Comparison of ENCODE assay signal across 1 cellular context in the genomic region with DNA sequence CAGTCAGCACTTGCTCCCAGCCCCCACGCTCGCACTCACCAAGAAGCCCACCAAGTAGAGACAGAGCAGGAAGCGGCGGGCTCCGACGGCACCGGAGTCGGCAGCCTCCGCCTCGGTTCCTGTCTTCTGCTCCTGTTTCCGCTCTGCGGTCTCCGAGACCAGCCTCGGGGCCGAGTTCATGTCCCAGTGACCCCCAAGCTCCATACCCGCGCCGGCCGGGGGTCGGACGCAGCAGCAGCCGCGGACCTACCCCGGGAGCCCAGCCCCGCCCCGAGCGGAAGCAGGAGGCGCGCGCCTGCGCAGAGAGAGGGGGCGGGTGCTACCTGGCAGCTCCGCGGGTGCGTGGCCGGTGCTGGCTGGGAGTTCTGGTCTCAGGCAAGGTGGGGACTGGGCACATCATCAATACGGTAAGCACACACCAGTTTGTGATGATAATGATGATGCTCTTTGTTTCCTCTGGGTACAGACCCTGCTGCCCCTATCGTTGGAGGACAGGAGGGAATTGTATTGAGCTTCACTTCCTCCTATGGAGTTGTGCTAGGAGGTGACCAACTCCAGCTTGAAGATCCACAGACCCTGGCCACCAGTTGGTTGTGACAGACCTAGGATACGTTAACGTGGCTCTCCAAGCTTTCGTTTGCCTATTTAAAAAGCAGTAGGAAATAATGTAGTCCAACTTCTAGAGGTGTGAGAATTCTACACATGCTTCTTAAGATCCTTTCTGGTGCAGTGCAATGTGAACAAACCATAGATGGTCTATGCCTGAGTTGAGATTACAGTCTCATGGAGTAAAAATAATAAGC.
A peak's percentile ranks its signal among the peaks of the same experiment; 100 is the strongest.
TF ChIP-seq lines count a peak whose summit lies in the region.

No MANE protein-coding gene starts in this region.

TF ChIP-seq in HepG2, 621 proteins besides CTCF, POLR2A, EP300 and RAD21 (continued from another document and continues in another):
- TF ChIP-seq, protein P1, sequence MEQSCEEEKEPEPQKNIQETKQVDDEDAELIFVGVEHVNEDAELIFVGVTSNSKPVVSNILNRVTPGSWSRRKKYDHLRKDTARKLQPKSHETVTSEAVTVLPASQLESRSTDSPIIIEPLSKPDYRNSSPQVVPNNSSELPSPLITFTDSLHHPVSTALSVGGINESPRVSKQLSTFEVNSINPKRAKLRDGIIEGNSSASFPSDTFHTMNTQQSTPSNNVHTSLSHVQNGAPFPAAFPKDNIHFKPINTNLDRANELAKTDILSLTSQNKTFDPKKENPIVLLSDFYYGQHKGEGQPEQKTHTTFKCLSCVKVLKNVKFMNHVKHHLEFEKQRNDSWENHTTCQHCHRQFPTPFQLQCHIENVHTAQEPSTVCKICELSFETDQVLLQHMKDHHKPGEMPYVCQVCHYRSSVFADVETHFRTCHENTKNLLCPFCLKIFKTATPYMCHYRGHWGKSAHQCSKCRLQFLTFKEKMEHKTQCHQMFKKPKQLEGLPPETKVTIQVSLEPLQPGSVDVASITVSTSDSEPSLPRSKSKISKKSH (CRISPR knock-in tag; IDR thresholded peaks at IDR 0.05; ENCODE audit: borderline replicate concordance) = peak; percentile 86; the same call in 1 of the 2 replicates
- TF ChIP-seq ZNF607 (CRISPR knock-in tag; IDR thresholded peaks at IDR 0.05; ENCODE audit: borderline replicate concordance) (peak; percentile 63; the same call in 1 of the 2 replicates), MIER2 (CRISPR knock-in tag; IDR thresholded peaks at IDR 0.05) (peak; percentile 12; the same call in 1 of the 2 replicates), ZNF430 (CRISPR knock-in tag; IDR thresholded peaks at IDR 0.05) (no peak; the same call in none of the 2 replicates), SKI (IDR thresholded peaks at IDR 0.05; ENCODE audit: partially characterized antibody) (no peak), ZNF235 (CRISPR knock-in tag; IDR thresholded peaks at IDR 0.05; ENCODE audit: borderline replicate concordance) (no peak), MIER3 (CRISPR knock-in tag; IDR thresholded peaks at IDR 0.05; ENCODE audit: borderline replicate concordance) (0 out of 2 replicates have a peak, but pooled peaks have one; percentile 11), ZMAT3 (CRISPR knock-in tag; conservative IDR thresholded peaks at IDR 0.05) (peak; percentile 69; the same call in 1 of the 2 replicates), FOXA3 (CRISPR knock-in tag; IDR thresholded peaks at IDR 0.05) (peak; percentile 47), ZNF260 (CRISPR knock-in tag; IDR thresholded peaks at IDR 0.05; ENCODE audit: borderline replicate concordance, low read depth) (0 out of 2 replicates have a peak, but pooled peaks have one; percentile 20), ZNF615 (CRISPR knock-in tag; IDR thresholded peaks at IDR 0.05; ENCODE audit: borderline replicate concordance) (peak; percentile 87; the same call in 1 of the 2 replicates), ZNF747 (CRISPR knock-in tag; IDR thresholded peaks at IDR 0.05; ENCODE audit: borderline replicate concordance) (0 out of 2 replicates have a peak, but pooled peaks have one; percentile 58), ZNF431 (CRISPR knock-in tag; IDR thresholded peaks at IDR 0.05; ENCODE audit: borderline replicate concordance, low read depth) (peak; percentile 35; the same call in 1 of the 2 replicates), ZNF367 (CRISPR knock-in tag; IDR thresholded peaks at IDR 0.05; ENCODE audit: borderline replicate concordance) (no peak), NFE2L1 (CRISPR knock-in tag; IDR thresholded peaks at IDR 0.05; ENCODE audit: borderline replicate concordance) (no peak), ZNF501 (CRISPR knock-in tag; IDR thresholded peaks at IDR 0.05) (peak; percentile 93)
- TF ChIP-seq, protein P2, sequence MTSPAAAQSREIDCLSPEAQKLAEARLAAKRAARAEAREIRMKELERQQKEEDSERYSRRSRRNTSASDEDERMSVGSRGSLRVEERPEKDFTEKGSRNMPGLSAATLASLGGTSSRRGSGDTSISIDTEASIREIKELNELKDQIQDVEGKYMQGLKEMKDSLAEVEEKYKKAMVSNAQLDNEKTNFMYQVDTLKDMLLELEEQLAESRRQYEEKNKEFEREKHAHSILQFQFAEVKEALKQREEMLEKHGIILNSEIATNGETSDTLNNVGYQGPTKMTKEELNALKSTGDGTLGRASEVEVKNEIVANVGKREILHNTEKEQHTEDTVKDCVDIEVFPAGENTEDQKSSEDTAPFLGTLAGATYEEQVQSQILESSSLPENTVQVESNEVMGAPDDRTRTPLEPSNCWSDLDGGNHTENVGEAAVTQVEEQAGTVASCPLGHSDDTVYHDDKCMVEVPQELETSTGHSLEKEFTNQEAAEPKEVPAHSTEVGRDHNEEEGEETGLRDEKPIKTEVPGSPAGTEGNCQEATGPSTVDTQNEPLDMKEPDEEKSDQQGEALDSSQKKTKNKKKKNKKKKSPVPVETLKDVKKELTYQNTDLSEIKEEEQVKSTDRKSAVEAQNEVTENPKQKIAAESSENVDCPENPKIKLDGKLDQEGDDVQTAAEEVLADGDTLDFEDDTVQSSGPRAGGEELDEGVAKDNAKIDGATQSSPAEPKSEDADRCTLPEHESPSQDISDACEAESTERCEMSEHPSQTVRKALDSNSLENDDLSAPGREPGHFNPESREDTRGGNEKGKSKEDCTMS (CRISPR knock-in tag; conservative IDR thresholded peaks at IDR 0.05) = peak; percentile 27; the same call in 1 of the 2 replicates
- TF ChIP-seq, protein P3, sequence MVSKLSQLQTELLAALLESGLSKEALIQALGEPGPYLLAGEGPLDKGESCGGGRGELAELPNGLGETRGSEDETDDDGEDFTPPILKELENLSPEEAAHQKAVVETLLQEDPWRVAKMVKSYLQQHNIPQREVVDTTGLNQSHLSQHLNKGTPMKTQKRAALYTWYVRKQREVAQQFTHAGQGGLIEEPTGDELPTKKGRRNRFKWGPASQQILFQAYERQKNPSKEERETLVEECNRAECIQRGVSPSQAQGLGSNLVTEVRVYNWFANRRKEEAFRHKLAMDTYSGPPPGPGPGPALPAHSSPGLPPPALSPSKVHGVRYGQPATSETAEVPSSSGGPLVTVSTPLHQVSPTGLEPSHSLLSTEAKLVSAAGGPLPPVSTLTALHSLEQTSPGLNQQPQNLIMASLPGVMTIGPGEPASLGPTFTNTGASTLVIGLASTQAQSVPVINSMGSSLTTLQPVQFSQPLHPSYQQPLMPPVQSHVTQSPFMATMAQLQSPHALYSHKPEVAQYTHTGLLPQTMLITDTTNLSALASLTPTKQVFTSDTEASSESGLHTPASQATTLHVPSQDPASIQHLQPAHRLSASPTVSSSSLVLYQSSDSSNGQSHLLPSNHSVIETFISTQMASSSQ (IDR thresholded peaks at IDR 0.05; ENCODE audit: low read depth) = no peak
- TF ChIP-seq, protein P3 (CRISPR knock-in tag; IDR thresholded peaks at IDR 0.05; ENCODE audit: borderline replicate concordance) = no peak
- TF ChIP-seq, protein P4, sequence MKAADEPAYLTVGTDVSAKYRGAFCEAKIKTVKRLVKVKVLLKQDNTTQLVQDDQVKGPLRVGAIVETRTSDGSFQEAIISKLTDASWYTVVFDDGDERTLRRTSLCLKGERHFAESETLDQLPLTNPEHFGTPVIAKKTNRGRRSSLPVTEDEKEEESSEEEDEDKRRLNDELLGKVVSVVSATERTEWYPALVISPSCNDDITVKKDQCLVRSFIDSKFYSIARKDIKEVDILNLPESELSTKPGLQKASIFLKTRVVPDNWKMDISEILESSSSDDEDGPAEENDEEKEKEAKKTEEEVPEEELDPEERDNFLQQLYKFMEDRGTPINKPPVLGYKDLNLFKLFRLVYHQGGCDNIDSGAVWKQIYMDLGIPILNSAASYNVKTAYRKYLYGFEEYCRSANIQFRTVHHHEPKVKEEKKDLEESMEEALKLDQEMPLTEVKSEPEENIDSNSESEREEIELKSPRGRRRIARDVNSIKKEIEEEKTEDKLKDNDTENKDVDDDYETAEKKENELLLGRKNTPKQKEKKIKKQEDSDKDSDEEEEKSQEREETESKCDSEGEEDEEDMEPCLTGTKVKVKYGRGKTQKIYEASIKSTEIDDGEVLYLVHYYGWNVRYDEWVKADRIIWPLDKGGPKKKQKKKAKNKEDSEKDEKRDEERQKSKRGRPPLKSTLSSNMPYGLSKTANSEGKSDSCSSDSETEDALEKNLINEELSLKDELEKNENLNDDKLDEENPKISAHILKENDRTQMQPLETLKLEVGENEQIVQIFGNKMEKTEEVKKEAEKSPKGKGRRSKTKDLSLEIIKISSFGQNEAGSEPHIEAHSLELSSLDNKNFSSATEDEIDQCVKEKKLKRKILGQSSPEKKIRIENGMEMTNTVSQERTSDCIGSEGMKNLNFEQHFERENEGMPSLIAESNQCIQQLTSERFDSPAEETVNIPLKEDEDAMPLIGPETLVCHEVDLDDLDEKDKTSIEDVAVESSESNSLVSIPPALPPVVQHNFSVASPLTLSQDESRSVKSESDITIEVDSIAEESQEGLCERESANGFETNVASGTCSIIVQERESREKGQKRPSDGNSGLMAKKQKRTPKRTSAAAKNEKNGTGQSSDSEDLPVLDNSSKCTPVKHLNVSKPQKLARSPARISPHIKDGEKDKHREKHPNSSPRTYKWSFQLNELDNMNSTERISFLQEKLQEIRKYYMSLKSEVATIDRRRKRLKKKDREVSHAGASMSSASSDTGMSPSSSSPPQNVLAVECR (CRISPR knock-in tag; IDR thresholded peaks at IDR 0.05; ENCODE audit: borderline replicate concordance) = peak; percentile 94
- TF ChIP-seq, protein P5, sequence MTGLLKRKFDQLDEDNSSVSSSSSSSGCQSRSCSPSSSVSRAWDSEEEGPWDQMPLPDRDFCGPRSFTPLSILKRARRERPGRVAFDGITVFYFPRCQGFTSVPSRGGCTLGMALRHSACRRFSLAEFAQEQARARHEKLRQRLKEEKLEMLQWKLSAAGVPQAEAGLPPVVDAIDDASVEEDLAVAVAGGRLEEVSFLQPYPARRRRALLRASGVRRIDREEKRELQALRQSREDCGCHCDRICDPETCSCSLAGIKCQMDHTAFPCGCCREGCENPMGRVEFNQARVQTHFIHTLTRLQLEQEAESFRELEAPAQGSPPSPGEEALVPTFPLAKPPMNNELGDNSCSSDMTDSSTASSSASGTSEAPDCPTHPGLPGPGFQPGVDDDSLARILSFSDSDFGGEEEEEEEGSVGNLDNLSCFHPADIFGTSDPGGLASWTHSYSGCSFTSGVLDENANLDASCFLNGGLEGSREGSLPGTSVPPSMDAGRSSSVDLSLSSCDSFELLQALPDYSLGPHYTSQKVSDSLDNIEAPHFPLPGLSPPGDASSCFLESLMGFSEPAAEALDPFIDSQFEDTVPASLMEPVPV (CRISPR knock-in tag; IDR thresholded peaks at IDR 0.05) = peak; percentile 63; the same call in 1 of the 2 replicates
- TF ChIP-seq, protein P6, sequence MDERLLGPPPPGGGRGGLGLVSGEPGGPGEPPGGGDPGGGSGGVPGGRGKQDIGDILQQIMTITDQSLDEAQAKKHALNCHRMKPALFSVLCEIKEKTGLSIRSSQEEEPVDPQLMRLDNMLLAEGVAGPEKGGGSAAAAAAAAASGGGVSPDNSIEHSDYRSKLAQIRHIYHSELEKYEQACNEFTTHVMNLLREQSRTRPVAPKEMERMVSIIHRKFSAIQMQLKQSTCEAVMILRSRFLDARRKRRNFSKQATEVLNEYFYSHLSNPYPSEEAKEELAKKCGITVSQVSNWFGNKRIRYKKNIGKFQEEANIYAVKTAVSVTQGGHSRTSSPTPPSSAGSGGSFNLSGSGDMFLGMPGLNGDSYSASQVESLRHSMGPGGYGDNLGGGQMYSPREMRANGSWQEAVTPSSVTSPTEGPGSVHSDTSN (CRISPR knock-in tag; IDR thresholded peaks at IDR 0.05) = no peak
- TF ChIP-seq, protein P7, sequence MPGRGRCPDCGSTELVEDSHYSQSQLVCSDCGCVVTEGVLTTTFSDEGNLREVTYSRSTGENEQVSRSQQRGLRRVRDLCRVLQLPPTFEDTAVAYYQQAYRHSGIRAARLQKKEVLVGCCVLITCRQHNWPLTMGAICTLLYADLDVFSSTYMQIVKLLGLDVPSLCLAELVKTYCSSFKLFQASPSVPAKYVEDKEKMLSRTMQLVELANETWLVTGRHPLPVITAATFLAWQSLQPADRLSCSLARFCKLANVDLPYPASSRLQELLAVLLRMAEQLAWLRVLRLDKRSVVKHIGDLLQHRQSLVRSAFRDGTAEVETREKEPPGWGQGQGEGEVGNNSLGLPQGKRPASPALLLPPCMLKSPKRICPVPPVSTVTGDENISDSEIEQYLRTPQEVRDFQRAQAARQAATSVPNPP (CRISPR knock-in tag; IDR thresholded peaks at IDR 0.05) = 0 out of 2 replicates have a peak, but pooled peaks have one; percentile 23
- TF ChIP-seq, protein P8, sequence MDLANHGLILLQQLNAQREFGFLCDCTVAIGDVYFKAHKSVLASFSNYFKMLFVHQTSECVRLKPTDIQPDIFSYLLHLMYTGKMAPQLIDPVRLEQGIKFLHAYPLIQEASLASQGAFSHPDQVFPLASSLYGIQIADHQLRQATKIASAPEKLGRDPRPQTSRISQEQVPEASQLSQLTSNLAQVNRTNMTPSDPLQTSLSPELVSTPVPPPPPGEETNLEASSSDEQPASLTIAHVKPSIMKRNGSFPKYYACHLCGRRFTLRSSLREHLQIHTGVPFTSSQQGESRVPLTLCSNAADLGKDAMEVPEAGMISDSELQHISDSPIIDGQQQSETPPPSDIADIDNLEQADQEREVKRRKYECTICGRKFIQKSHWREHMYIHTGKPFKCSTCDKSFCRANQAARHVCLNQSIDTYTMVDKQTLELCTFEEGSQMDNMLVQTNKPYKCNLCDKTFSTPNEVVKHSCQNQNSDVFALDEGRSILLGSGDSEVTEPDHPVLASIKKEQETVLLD (CRISPR knock-in tag; IDR thresholded peaks at IDR 0.05; ENCODE audit: low read depth) = peak; percentile 54; the same call in 1 of the 2 replicates
- TF ChIP-seq, protein P9, sequence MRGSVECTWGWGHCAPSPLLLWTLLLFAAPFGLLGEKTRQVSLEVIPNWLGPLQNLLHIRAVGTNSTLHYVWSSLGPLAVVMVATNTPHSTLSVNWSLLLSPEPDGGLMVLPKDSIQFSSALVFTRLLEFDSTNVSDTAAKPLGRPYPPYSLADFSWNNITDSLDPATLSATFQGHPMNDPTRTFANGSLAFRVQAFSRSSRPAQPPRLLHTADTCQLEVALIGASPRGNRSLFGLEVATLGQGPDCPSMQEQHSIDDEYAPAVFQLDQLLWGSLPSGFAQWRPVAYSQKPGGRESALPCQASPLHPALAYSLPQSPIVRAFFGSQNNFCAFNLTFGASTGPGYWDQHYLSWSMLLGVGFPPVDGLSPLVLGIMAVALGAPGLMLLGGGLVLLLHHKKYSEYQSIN (CRISPR knock-in tag; IDR thresholded peaks at IDR 0.05; ENCODE audit: borderline replicate concordance) = no peak
- TF ChIP-seq, protein P10, sequence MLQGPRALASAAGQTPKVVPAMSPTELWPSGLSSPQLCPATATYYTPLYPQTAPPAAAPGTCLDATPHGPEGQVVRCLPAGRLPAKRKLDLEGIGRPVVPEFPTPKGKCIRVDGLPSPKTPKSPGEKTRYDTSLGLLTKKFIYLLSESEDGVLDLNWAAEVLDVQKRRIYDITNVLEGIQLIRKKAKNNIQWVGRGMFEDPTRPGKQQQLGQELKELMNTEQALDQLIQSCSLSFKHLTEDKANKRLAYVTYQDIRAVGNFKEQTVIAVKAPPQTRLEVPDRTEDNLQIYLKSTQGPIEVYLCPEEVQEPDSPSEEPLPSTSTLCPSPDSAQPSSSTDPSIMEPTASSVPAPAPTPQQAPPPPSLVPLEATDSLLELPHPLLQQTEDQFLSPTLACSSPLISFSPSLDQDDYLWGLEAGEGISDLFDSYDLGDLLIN (CRISPR knock-in tag; IDR thresholded peaks at IDR 0.05; ENCODE audit: borderline replicate concordance) = no peak; the same call in 1 of the 2 replicates
